In the genomic region with DNA sequence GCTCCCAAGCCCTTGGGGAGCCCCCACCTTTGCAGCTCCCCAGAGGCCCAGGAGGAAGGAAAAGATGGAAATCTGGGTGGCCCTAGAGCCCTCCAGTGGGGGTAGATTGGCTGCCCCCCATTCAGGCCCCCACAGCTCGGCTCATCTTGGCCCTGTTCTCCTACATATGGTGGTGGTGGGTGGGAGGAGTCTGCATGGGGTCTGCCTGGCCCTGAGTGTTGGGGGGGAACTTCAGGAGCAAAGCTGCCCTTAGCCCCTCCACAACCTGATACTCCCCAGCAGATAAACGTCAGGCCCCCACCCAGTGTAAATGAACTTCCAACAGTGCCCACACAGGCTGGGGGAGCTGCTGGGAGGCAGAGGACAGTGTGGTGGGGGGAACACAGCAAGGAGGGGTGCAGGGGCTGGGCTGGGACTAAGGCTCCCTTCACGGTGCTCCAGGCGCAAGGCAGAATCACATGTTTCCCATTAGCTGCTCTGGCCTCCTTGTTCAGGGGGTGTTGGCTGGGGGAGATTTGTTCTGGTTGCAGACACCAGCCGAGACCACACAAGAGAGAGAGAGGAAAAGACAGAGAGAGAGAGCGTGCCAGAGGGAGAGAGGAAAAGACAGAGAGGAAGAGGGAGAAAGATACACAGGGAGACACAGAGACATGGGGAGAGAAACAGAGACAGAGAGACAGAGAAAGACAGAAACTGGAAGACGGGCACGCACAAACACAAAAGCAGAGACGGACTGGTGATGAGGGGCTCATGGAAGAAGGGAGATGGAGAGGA, we compare ENCODE assay signal across 1 cellular context.
TF ChIP-seq lines count a peak whose summit lies in the region.

No MANE protein-coding gene starts in this region.

TF ChIP-seq in neural cell, 6 proteins besides CTCF, POLR2A, EP300 and RAD21 (continued from another document):
- TF ChIP-seq, protein P1, sequence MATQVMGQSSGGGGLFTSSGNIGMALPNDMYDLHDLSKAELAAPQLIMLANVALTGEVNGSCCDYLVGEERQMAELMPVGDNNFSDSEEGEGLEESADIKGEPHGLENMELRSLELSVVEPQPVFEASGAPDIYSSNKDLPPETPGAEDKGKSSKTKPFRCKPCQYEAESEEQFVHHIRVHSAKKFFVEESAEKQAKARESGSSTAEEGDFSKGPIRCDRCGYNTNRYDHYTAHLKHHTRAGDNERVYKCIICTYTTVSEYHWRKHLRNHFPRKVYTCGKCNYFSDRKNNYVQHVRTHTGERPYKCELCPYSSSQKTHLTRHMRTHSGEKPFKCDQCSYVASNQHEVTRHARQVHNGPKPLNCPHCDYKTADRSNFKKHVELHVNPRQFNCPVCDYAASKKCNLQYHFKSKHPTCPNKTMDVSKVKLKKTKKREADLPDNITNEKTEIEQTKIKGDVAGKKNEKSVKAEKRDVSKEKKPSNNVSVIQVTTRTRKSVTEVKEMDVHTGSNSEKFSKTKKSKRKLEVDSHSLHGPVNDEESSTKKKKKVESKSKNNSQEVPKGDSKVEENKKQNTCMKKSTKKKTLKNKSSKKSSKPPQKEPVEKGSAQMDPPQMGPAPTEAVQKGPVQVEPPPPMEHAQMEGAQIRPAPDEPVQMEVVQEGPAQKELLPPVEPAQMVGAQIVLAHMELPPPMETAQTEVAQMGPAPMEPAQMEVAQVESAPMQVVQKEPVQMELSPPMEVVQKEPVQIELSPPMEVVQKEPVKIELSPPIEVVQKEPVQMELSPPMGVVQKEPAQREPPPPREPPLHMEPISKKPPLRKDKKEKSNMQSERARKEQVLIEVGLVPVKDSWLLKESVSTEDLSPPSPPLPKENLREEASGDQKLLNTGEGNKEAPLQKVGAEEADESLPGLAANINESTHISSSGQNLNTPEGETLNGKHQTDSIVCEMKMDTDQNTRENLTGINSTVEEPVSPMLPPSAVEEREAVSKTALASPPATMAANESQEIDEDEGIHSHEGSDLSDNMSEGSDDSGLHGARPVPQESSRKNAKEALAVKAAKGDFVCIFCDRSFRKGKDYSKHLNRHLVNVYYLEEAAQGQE (IDR thresholded peaks at IDR 0.05; ENCODE audit: borderline replicate concordance), result no peak
- no peak for TF ChIP-seq POLR2AphosphoS5 (IDR thresholded peaks at IDR 0.05)
